10 cellular contexts compared by ENCODE assay signal in the genomic region with DNA sequence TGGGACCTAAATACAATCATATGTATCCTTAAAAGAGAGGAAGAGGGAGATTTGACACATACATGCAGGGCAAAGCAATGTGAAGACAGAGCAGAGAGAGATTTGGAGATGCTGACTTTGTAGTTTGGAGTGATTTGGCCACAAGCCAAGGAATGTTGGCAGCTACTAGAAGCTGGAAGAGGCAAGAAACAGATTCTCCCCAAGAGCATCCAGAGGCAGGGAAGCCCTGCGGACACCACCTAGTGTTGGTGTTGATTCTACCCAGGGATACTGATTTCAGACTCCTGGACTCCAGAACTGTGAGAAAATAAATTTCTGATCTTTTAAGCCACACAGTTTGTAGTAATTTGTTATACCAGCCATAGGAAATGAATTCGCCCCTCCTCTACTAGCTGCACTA.
DNase-seq lines count a peak whose midpoint lies in the region; ATAC-seq, FAIRE-seq and TF ChIP-seq lines count a peak whose summit lies in the region.
"Had no signal": no experiment of that assay in that cellular context is flagged by ENCODE, and none has a peak within 500 bp of the region (broad histone marks: within the 10 kb centered on the region; RNA-seq: fewer than 3 reads in every experiment).

No MANE protein-coding gene starts in this region.

- H3K36me3 ChIP-seq in SK-N-SH (replicated peaks in 1 of 2; ENCODE audit: control insufficient read depth in 1 of 2, insufficient read depth in 2 of 2, low read length in 1 of 2) (no peaks in the 10 kb centered on the region), small intestine (ENCODE audit: control insufficient read depth in 2 of 2, insufficient read depth in 2 of 2, low read length in 2 of 2) (no peaks in the 10 kb centered on the region)

- CTCF ChIA-PET in SK-N-SH (lab: Yijun Ruan, JAX), result interaction anchor here (1.2 to 2.2 kb wide), 5 partner anchors 10 to 300 kb away, joined by 3 to 5 read pairs (median 3); no protein-coding TSS in a partner anchor

- H3K4me3 Mint-ChIP-seq in activated T-cell treated with anti-CD3 and anti-CD28 coated beads, Interleukin-2, amount 50 U/mL, for 4 hours, result no peak overlapping the region
- H3K4me3 Mint-ChIP-seq: activated CD8-positive, alpha-beta T cell treated with anti-CD3 and anti-CD28 coated beads, Interleukin-2, amount 10 ng/mL, durations not matched to agents 7 days and 5 days had no signal

- DNase-seq in HS-5 (ENCODE audit: low read depth) (peak; percentile 43), SK-N-SH (no peak), Right ventricle myocardium superior (peak; percentile 60), small intestine (peak; percentile 3), T1000 (lab: John Stamatoyannopoulos, UW) (no peak)
- DNase-seq in activated T-cell treated with anti-CD3 and anti-CD28 coated beads, Interleukin-2, amount 50 U/mL, for 4 hours, result no peak
- no peak for DNase-seq in stimulated activated CD4-positive, alpha-beta T cell treated with anti-CD3 and anti-CD28 coated beads, Interleukin-4, amount 100 ng/mL, for 24 hours
- DNase-seq: activated CD8-positive, alpha-beta T cell treated with anti-CD3 and anti-CD28 coated beads, Interleukin-2, amount 10 ng/mL, durations not matched to agents 7 days and 5 days; Karpas-422 had no signal

- H3K27ac ChIP-seq in SK-N-SH (ENCODE audit: low read depth in 2 of 2, low read length in 1 of 2) (no peak overlapping the region), small intestine (ENCODE audit: low read depth in 1 of 2, low read length in 1 of 2) (no peak overlapping the region)

- no peaks in the 10 kb centered on the region for H3K4me1 Mint-ChIP-seq in activated T-cell treated with anti-CD3 and anti-CD28 coated beads, Interleukin-2, amount 50 U/mL, for 4 hours (ENCODE audit: low read depth)

- H2AFZ ChIP-seq in SK-N-SH (ENCODE audit: low read depth), result no peak overlapping the region

- H3K4me3 ChIP-seq in SK-N-SH (ENCODE audit: low read depth in 2 of 2, low read length in 1 of 2) (no peak overlapping the region), small intestine (ENCODE audit: low read depth in 1 of 2, low read length in 2 of 2) (no peak overlapping the region)

- H3K9ac ChIP-seq in SK-N-SH, result no peak overlapping the region

- TF ChIP-seq CTCF in SK-N-SH (IDR thresholded peaks at IDR 0.05), result peak; percentile 21; the same call in 1 of the 2 replicates

- POLR2A ChIA-PET in SK-N-SH (lab: Yijun Ruan, JAX), result no interaction called here

- H3K27me3 ChIP-seq in SK-N-SH (ENCODE audit: insufficient read depth) (no peaks in the 10 kb centered on the region), small intestine (ENCODE audit: control insufficient read depth in 2 of 2, insufficient read depth in 2 of 2, low read length in 2 of 2) (no peaks in the 10 kb centered on the region)

- intact Hi-C loops in Right ventricle myocardium superior (cut with DNase I), result no loop called here

- H3K79me2 ChIP-seq in SK-N-SH (ENCODE audit: insufficient read depth), result no peaks in the 10 kb centered on the region

- peak; percentile 29; the same call in 1 of the 2 replicates for TF ChIP-seq RAD21 in SK-N-SH (IDR thresholded peaks at IDR 0.05; ENCODE audit: low read length)

- no peaks in the 10 kb centered on the region for H3K36me3 Mint-ChIP-seq in activated T-cell treated with anti-CD3 and anti-CD28 coated beads, Interleukin-2, amount 50 U/mL, for 4 hours (ENCODE audit: insufficient read depth)

- no peak overlapping the region for H3K4me2 ChIP-seq in SK-N-SH

- H3K9me3 ChIP-seq in SK-N-SH (no peaks in the 10 kb centered on the region), small intestine (ENCODE audit: control insufficient read depth, low read depth) (no peaks in the 10 kb centered on the region)

- H4K20me1 ChIP-seq in SK-N-SH (ENCODE audit: insufficient read depth), result no peaks in the 10 kb centered on the region

- peaks cover 8% of the 10 kb centered on the region for H3K27me3 Mint-ChIP-seq in activated T-cell treated with anti-CD3 and anti-CD28 coated beads, Interleukin-2, amount 50 U/mL, for 4 hours (ENCODE audit: low read depth)

- peaks cover 4% of the 10 kb centered on the region for H3K9me3 Mint-ChIP-seq in activated T-cell treated with anti-CD3 and anti-CD28 coated beads, Interleukin-2, amount 50 U/mL, for 4 hours

- WGBS in SK-N-SH (ENCODE audit: low lambda C conversion rate), result 88% methylated on average over 2 of the region's 2 CpGs
- 74 to 86% (median 83%) methylated on average over 2 of the region's 2 CpGs for WGBS in small intestine, 3 donors

- peaks cover 10% of the 10 kb centered on the region for H3F3A ChIP-seq in SK-N-SH (replicated peaks; ENCODE audit: insufficient read depth)

- no peaks in the 10 kb centered on the region for H3K9me2 ChIP-seq in SK-N-SH

- TF ChIP-seq EP300 in SK-N-SH (IDR thresholded peaks at IDR 0.05; ENCODE audit: borderline replicate concordance in 1 of 2, low read depth in 1 of 2, low read length in 1 of 2), result no peak

- peaks cover 0 to 19% of the 10 kb centered on the region in 2 experiments; a peak in 1 of 4 replicates for H3K4me1 ChIP-seq in SK-N-SH (ENCODE audit: control insufficient read depth in 1 of 2, insufficient read depth in 2 of 2, low read depth in 1 of 2, low read length in 1 of 2)
- H3K4me1 ChIP-seq in small intestine (ENCODE audit: control insufficient read depth in 2 of 2, insufficient read depth in 1 of 2, low read depth in 1 of 2, low read length in 1 of 2), result no peaks in the 10 kb centered on the region

- no peak for FAIRE-seq in small intestine (lab: Jason Lieb, UNC)

- ATAC-seq in Right ventricle myocardium superior (ENCODE audit: poor library complexity) (peak; percentile 82), GM21423 (IDR thresholded peaks at IDR 0.05; ENCODE audit: unreplicated experiment) (no peak)
- ATAC-seq in activated T-cell treated with anti-CD3 and anti-CD28 coated beads, Interleukin-2, amount 50 U/mL, for 4 hours, result no peak
- ATAC-seq: activated CD8-positive, alpha-beta T cell treated with anti-CD3 and anti-CD28 coated beads, Interleukin-2, amount 10 ng/mL, durations not matched to agents 7 days and 5 days had no signal

TF ChIP-seq in SK-N-SH, 30 proteins besides CTCF, POLR2A, EP300 and RAD21:
- TF ChIP-seq NFIC (IDR thresholded peaks at IDR 0.05; ENCODE audit: borderline replicate concordance), result peak; percentile 81
- TF ChIP-seq JUND (IDR thresholded peaks at IDR 0.05), result no peak
- TF ChIP-seq EZH2phosphoT487 (IDR thresholded peaks at IDR 0.05; ENCODE audit: borderline replicate concordance, low read depth), result no peak
- no peak for TF ChIP-seq RFX5 (IDR thresholded peaks at IDR 0.05; ENCODE audit: low read length)
- no peak for TF ChIP-seq YY1 (IDR thresholded peaks at IDR 0.05; ENCODE audit: low read depth)
TF ChIP-seq in SK-N-SH: peak in this region for 1.

Comparison
In these comparisons a context has a peak if more than half of its experiments do, and no peak if none do; other contexts are left out.
1. DNase-seq: peak in HS-5 (single experiment), Right ventricle myocardium superior (single experiment) and small intestine (single experiment); none in SK-N-SH (single experiment), activated T-cell treated with anti-CD3 and anti-CD28 coated beads, Interleukin-2, amount 50 U/mL, for 4 hours (single experiment), stimulated activated CD4-positive, alpha-beta T cell treated with anti-CD3 and anti-CD28 coated beads, Interleukin-4, amount 100 ng/mL, for 24 hours (single experiment) and T1000 (single experiment).